14 cellular contexts compared by ENCODE assay signal in genomic region chr12:44525806-44526654, GRCh38.
"Had no signal": no experiment of that assay in that cellular context is flagged by ENCODE, and none has a peak within 500 bp of the region (broad histone marks: within the 10 kb centered on the region; RNA-seq: fewer than 3 reads in every experiment).

No MANE protein-coding gene starts in this region.

- H3K4me3 Mint-ChIP-seq: activated CD4-positive, alpha-beta memory T cell treated with anti-CD3 and anti-CD28 coated beads, Interleukin-2, amount 10 ng/mL, durations not matched to agents 7 days and 5 days; activated CD4-positive, alpha-beta T cell treated with anti-CD3 and anti-CD28 coated beads for 36 hours; memory B cell; neural progenitor cell had no signal

- H3K9me3 Mint-ChIP-seq: activated CD4-positive, alpha-beta memory T cell treated with anti-CD3 and anti-CD28 coated beads, Interleukin-2, amount 10 ng/mL, durations not matched to agents 7 days and 5 days; memory B cell; neural progenitor cell had no signal

- H3K27ac ChIP-seq: ascending aorta, colonic mucosa, heart right ventricle, neural progenitor cell, ovary, VCaP had no signal

- DNase-seq: activated CD4-positive, alpha-beta memory T cell treated with anti-CD3 and anti-CD28 coated beads, Interleukin-2, amount 10 ng/mL, durations not matched to agents 7 days and 5 days; activated CD4-positive, alpha-beta T cell treated with anti-CD3 and anti-CD28 coated beads for 36 hours; activated gamma-delta T cell; activated T-cell treated with anti-CD3 and anti-CD28 coated beads, Interleukin-2, amount 50 U/mL, for 48 hours; colonic mucosa; foreskin melanocyte; heart right ventricle; left cardiac atrium; ovary; retina had no signal

- H3K4me1 Mint-ChIP-seq: activated CD4-positive, alpha-beta memory T cell treated with anti-CD3 and anti-CD28 coated beads, Interleukin-2, amount 10 ng/mL, durations not matched to agents 7 days and 5 days; activated CD4-positive, alpha-beta T cell treated with anti-CD3 and anti-CD28 coated beads for 36 hours; memory B cell; neural progenitor cell had no signal

- H3K27me3 ChIP-seq: ascending aorta, colonic mucosa, heart right ventricle, neural progenitor cell, ovary had no signal

- ATAC-seq: activated CD4-positive, alpha-beta T cell treated with anti-CD3 and anti-CD28 coated beads for 36 hours; heart right ventricle; left cardiac atrium had no signal

- H3K36me3 Mint-ChIP-seq: memory B cell had no signal

- H3K4me2 ChIP-seq: neural progenitor cell had no signal

- H3K4me1 ChIP-seq: ascending aorta, colonic mucosa, heart right ventricle had no signal

- H3K27me3 Mint-ChIP-seq: activated CD4-positive, alpha-beta memory T cell treated with anti-CD3 and anti-CD28 coated beads, Interleukin-2, amount 10 ng/mL, durations not matched to agents 7 days and 5 days; activated CD4-positive, alpha-beta T cell treated with anti-CD3 and anti-CD28 coated beads for 36 hours; memory B cell had no signal

- H2AFZ ChIP-seq: neural progenitor cell had no signal

- H3K36me3 ChIP-seq: ascending aorta, colonic mucosa, heart right ventricle, neural progenitor cell, ovary had no signal

- H3K4me3 ChIP-seq: ascending aorta, colonic mucosa, heart right ventricle, neural progenitor cell, ovary had no signal

- H3K27ac Mint-ChIP-seq: activated CD4-positive, alpha-beta memory T cell treated with anti-CD3 and anti-CD28 coated beads, Interleukin-2, amount 10 ng/mL, durations not matched to agents 7 days and 5 days; activated CD4-positive, alpha-beta T cell treated with anti-CD3 and anti-CD28 coated beads for 36 hours; memory B cell; neural progenitor cell had no signal
